Comparison of ENCODE assay signal across 8 cellular contexts in genomic region chr21:41167348-41168342, GRCh38. TPM values are rescaled to one million over a fixed set of nuclear protein-coding genes. Genes with fewer than 3 reads are reported as not detected.
DNase-seq lines count a peak whose midpoint lies in the region; ATAC-seq and TF ChIP-seq lines count a peak whose summit lies in the region.

TSS of gene BACE2 (plus strand) at chr21:41168160. CDS start at chr21:41168264, 104 bp downstream.

- peak; percentile 6 to 36 for TF ChIP-seq POLR2A in suprapubic skin (IDR thresholded peaks at IDR 0.05)

- no peak for TF ChIP-seq EP300 in suprapubic skin (IDR thresholded peaks at IDR 0.05)

- peak within 1 kb of the TSS; percentile 61 for H3K4me3 Mint-ChIP-seq in activated T-helper 2 cell treated with anti-CD3 and anti-CD28 coated beads, Interferon-gamma antibody, Interleukin-2, Interleukin-4, amounts not matched to agents 10 μg/mL and 5 μg/mL and 100 μg/mL, durations not matched to agents 14 hours and 24 hours and 36 hours (ENCODE audit: low read depth)
- peak within 1 kb of the TSS; percentile 85 for H3K4me3 Mint-ChIP-seq in natural killer cell

- intact Hi-C loops in activated T-helper 2 cell treated with anti-CD3 and anti-CD28 coated beads, Interferon-gamma antibody, Interleukin-2, Interleukin-4, amounts not matched to agents 10 μg/mL and 5 μg/mL and 100 μg/mL, durations not matched to agents 14 hours and 24 hours and 36 hours (cut with micrococcal nuclease): no loop called here
- intact Hi-C loops in natural killer cell (cut with micrococcal nuclease): no loop called here

- H3K4me3 ChIP-seq in fibroblast of villous mesenchyme (ENCODE audit: low read depth, low read length) (peak within 1 kb of the TSS; percentile 54), suprapubic skin (peak within 1 kb of the TSS; percentile 90)

- under 1% methylated on average over 39 of the region's 111 CpGs for WGBS in suprapubic skin

- no peaks in the 10 kb centered on the region for H3K36me3 Mint-ChIP-seq in activated T-helper 2 cell treated with anti-CD3 and anti-CD28 coated beads, Interferon-gamma antibody, Interleukin-2, Interleukin-4, amounts not matched to agents 10 μg/mL and 5 μg/mL and 100 μg/mL, durations not matched to agents 14 hours and 24 hours and 36 hours (ENCODE audit: low read depth)
- H3K36me3 Mint-ChIP-seq in natural killer cell: no peaks in the 10 kb centered on the region

- H3K27me3 Mint-ChIP-seq in activated T-helper 2 cell treated with anti-CD3 and anti-CD28 coated beads, Interferon-gamma antibody, Interleukin-2, Interleukin-4, amounts not matched to agents 10 μg/mL and 5 μg/mL and 100 μg/mL, durations not matched to agents 14 hours and 24 hours and 36 hours (ENCODE audit: low read depth): peaks cover 49% of the 10 kb centered on the region
- H3K27me3 Mint-ChIP-seq in natural killer cell (ENCODE audit: low read depth in 2 of 2): peaks cover 29 to 36% of the 10 kb centered on the region in 2 donors

- H3K4me1 ChIP-seq in suprapubic skin: peaks cover 52% of the 10 kb centered on the region

- H3K27me3 ChIP-seq in suprapubic skin: no peaks in the 10 kb centered on the region

- H3K27ac ChIP-seq in C4-2B (peak within 1 kb of the TSS; percentile 51), suprapubic skin (peak within 1 kb of the TSS; percentile 95)

- H3K27ac Mint-ChIP-seq in activated T-helper 2 cell treated with anti-CD3 and anti-CD28 coated beads, Interferon-gamma antibody, Interleukin-2, Interleukin-4, amounts not matched to agents 10 μg/mL and 5 μg/mL and 100 μg/mL, durations not matched to agents 14 hours and 24 hours and 36 hours: no peak within 1 kb of the TSS
- no peak within 1 kb of the TSS for H3K27ac Mint-ChIP-seq in natural killer cell

- no peaks in the 10 kb centered on the region for H3K36me3 ChIP-seq in suprapubic skin

- H3K9me3 ChIP-seq in suprapubic skin: no peaks in the 10 kb centered on the region

- DNase-seq in GM20000 (ENCODE audit: low spot score) (peak; percentile 81), NCI-H510A (lab: John Stamatoyannopoulos, UW) (peak; percentile 59), fibroblast of villous mesenchyme (ENCODE audit: low read depth) (peak; percentile 42), natural killer cell (no peak), suprapubic skin (ENCODE audit: low spot score in 2 of 2) (peak; percentile 89 to 90)
- peak; percentile 54 for DNase-seq in activated T-helper 2 cell treated with anti-CD3 and anti-CD28 coated beads, Interferon-gamma antibody, Interleukin-2, Interleukin-4, amounts not matched to agents 10 μg/mL and 5 μg/mL and 100 μg/mL, durations not matched to agents 14 hours and 24 hours and 36 hours (ENCODE audit: low spot score)

- TF ChIP-seq CTCF in C4-2B (conservative IDR thresholded peaks at IDR 0.05) (peak; percentile 78), GM20000 (IDR thresholded peaks at IDR 0.05; ENCODE audit: extremely low read depth, missing control alignments) (peak; percentile 25), fibroblast of villous mesenchyme (IDR thresholded peaks at IDR 0.05; ENCODE audit: insufficient read depth, low read depth, low read length) (peak; percentile 32), natural killer cell (IDR thresholded peaks at IDR 0.05) (no peak), suprapubic skin (IDR thresholded peaks at IDR 0.05) (peak; percentile 38 to 62)

- no peaks in the 10 kb centered on the region for H3K9me3 Mint-ChIP-seq in activated T-helper 2 cell treated with anti-CD3 and anti-CD28 coated beads, Interferon-gamma antibody, Interleukin-2, Interleukin-4, amounts not matched to agents 10 μg/mL and 5 μg/mL and 100 μg/mL, durations not matched to agents 14 hours and 24 hours and 36 hours
- no peaks in the 10 kb centered on the region for H3K9me3 Mint-ChIP-seq in natural killer cell

- H3K4me1 Mint-ChIP-seq in activated T-helper 2 cell treated with anti-CD3 and anti-CD28 coated beads, Interferon-gamma antibody, Interleukin-2, Interleukin-4, amounts not matched to agents 10 μg/mL and 5 μg/mL and 100 μg/mL, durations not matched to agents 14 hours and 24 hours and 36 hours (ENCODE audit: low read depth): peaks cover 4% of the 10 kb centered on the region
- H3K4me1 Mint-ChIP-seq in natural killer cell: peaks cover 4 to 8% of the 10 kb centered on the region in 2 donors

- ATAC-seq in natural killer cell (peak; percentile 62 to 85 (median 84)), GM21367 (IDR thresholded peaks at IDR 0.05; ENCODE audit: unreplicated experiment) (no peak)

RNA-seq across cellular contexts. Expression of gene BACE2, which starts in this region (rescaled TPM):
- total RNA-seq in activated T-helper 2 cell treated with anti-CD3 and anti-CD28 coated beads, Interferon-gamma antibody, Interleukin-2, Interleukin-4, amounts not matched to agents 10 μg/mL and 5 μg/mL and 100 μg/mL, durations not matched to agents 14 hours and 24 hours and 36 hours: 2.2 and 2.6 TPM in 2 replicates
- 3.0 and 7.1 TPM in 2 replicates for total RNA-seq in fibroblast of villous mesenchyme
- 10 to 100 TPM in 1 of 3 donors, under 1 TPM in 2; 0.12 to 10.3 (median 0.29) TPM for total RNA-seq in natural killer cell
- total RNA-seq in suprapubic skin: 10 to 100 TPM; 23.9 to 59.4 (median 36.6) TPM
